Comparison of ENCODE assay signal across 25 cellular contexts in genomic region chr17:15912416-15912955, GRCh38.
"Had no signal": no experiment of that assay in that cellular context is flagged by ENCODE, and none has a peak within 500 bp of the region (broad histone marks: within the 10 kb centered on the region; RNA-seq: fewer than 3 reads in every experiment).

No MANE protein-coding gene starts in this region.

- H3K4me1 Mint-ChIP-seq: activated naive CD4-positive, alpha-beta T cell treated with anti-CD3 and anti-CD28 coated beads, Interleukin-2, amount 10 ng/mL, durations not matched to agents 7 days and 5 days; activated naive CD8-positive, alpha-beta T cell treated with anti-CD3 and anti-CD28 coated beads for 36 hours; activated T-helper 17 cell treated with anti-CD3 and anti-CD28 coated beads, Interleukin-2, amount 50 U/mL, for 72 hours had no signal

- ATAC-seq: activated T-helper 17 cell treated with anti-CD3 and anti-CD28 coated beads, Interleukin-2, amount 50 U/mL, for 72 hours; PC-3; SK-N-SH treated with all-trans-retinoic acid at 6 μM for 48 hours had no signal

- H3K36me3 ChIP-seq: brain microvascular endothelial cell, SJSA1 had no signal

- DNase-seq: activated CD4-positive, alpha-beta T cell treated with anti-CD3 and anti-CD28 coated beads for 48 hours; activated CD4-positive, alpha-beta T cell treated with anti-CD3 and anti-CD28 coated beads, Interleukin-2, amount 50 U/mL, for 4 hours; activated CD4-positive, CD25-positive, alpha-beta regulatory T cell treated with anti-CD3 and anti-CD28 coated beads, Interleukin-2, amount 50 U/mL, for 72 hours; activated gamma-delta T cell treated with Interleukin-2 at 50 U/mL for 16 hours; activated naive CD4-positive, alpha-beta T cell treated with anti-CD3 and anti-CD28 coated beads, Interleukin-2, amount 10 ng/mL, durations not matched to agents 7 days and 5 days; activated naive CD8-positive, alpha-beta T cell treated with anti-CD3 and anti-CD28 coated beads for 36 hours; activated T-cell treated with anti-CD3 and anti-CD28 coated beads for 4 hours; activated T-cell treated with anti-CD3 and anti-CD28 coated beads, Interleukin-2, amount 50 U/mL, for 48 hours; brain microvascular endothelial cell; cerebellar nuclear complex; Kasumi-1; KBM-7; NCI-H1694 treated with DMSO at 0.1 percent for 48 hours; NCI-H2029 treated with DMSO at 0.1 percent for 48 hours; NCI-H345; NCI-H510A; NCI-H526 treated with DMSO at 0.1 percent for 48 hours; NCI-H82; PC-3; SHP77; SW 1271 had no signal

- H3K27ac ChIP-seq: brain microvascular endothelial cell, SJSA1 had no signal

- H3K9me3 Mint-ChIP-seq: activated naive CD4-positive, alpha-beta T cell treated with anti-CD3 and anti-CD28 coated beads, Interleukin-2, amount 10 ng/mL, durations not matched to agents 7 days and 5 days; activated naive CD8-positive, alpha-beta T cell treated with anti-CD3 and anti-CD28 coated beads for 36 hours; activated T-helper 17 cell treated with anti-CD3 and anti-CD28 coated beads, Interleukin-2, amount 50 U/mL, for 72 hours; T-helper 1 cell treated with Interleukin-12 subunit alpha and Interleukin-12 subunit beta and Interleukin-4 antibody, amounts not matched to agents 30 μg/mL and 1 μg/mL, for 36 hours had no signal

- H3K36me3 Mint-ChIP-seq: activated naive CD4-positive, alpha-beta T cell treated with anti-CD3 and anti-CD28 coated beads, Interleukin-2, amount 10 ng/mL, durations not matched to agents 7 days and 5 days; activated naive CD8-positive, alpha-beta T cell treated with anti-CD3 and anti-CD28 coated beads for 36 hours had no signal

- H3K27me3 ChIP-seq: brain microvascular endothelial cell, SJSA1 had no signal

- H3K4me3 ChIP-seq: SJSA1 had no signal

- H3K27ac Mint-ChIP-seq: activated naive CD4-positive, alpha-beta T cell treated with anti-CD3 and anti-CD28 coated beads, Interleukin-2, amount 10 ng/mL, durations not matched to agents 7 days and 5 days; activated naive CD8-positive, alpha-beta T cell treated with anti-CD3 and anti-CD28 coated beads for 36 hours; activated T-helper 17 cell treated with anti-CD3 and anti-CD28 coated beads, Interleukin-2, amount 50 U/mL, for 72 hours; T-helper 1 cell treated with Interleukin-12 subunit alpha and Interleukin-12 subunit beta and Interleukin-4 antibody, amounts not matched to agents 30 μg/mL and 1 μg/mL, for 36 hours had no signal

- H3K4me3 Mint-ChIP-seq: activated naive CD4-positive, alpha-beta T cell treated with anti-CD3 and anti-CD28 coated beads, Interleukin-2, amount 10 ng/mL, durations not matched to agents 7 days and 5 days; activated naive CD8-positive, alpha-beta T cell treated with anti-CD3 and anti-CD28 coated beads for 36 hours; activated T-helper 17 cell treated with anti-CD3 and anti-CD28 coated beads, Interleukin-2, amount 50 U/mL, for 72 hours; T-helper 1 cell treated with Interleukin-12 subunit alpha and Interleukin-12 subunit beta and Interleukin-4 antibody, amounts not matched to agents 30 μg/mL and 1 μg/mL, for 36 hours had no signal
